Comparison of ENCODE assay signal across 28 cellular contexts in genomic region chr1:69203166-69203565, GRCh38.
"Had no signal": no experiment of that assay in that cellular context is flagged by ENCODE, and none has a peak within 500 bp of the region (broad histone marks: within the 10 kb centered on the region; RNA-seq: fewer than 3 reads in every experiment).

No MANE protein-coding gene starts in this region.

- DNase-seq: activated effector memory CD4-positive, alpha-beta T cell treated with anti-CD3 and anti-CD28 coated beads, Interleukin-2, amount 50 U/mL, for 16 hours; activated effector memory CD4-positive, alpha-beta T cell treated with Interleukin-2 at 50 U/mL for 16 hours; activated gamma-delta T cell; activated gamma-delta T cell treated with Interleukin-2 at 50 U/mL for 16 hours; activated naive CD4-positive, alpha-beta T cell; activated naive CD4-positive, alpha-beta T cell treated with anti-CD3 and anti-CD28 coated beads for 36 hours; activated naive CD4-positive, alpha-beta T cell treated with anti-CD3 and anti-CD28 coated beads, Interleukin-2, amount 10 ng/mL, durations not matched to agents 7 days and 5 days; activated naive CD4-positive, alpha-beta T cell treated with anti-CD3 and anti-CD28 coated beads, Interleukin-2, amount 50 U/mL, for 16 hours; activated naive CD4-positive, alpha-beta T cell treated with Interleukin-2 at 50 U/mL for 16 hours; activated naive CD8-positive, alpha-beta T cell treated with anti-CD3 and anti-CD28 coated beads for 36 hours; activated naive CD8-positive, alpha-beta T cell treated with anti-CD3 and anti-CD28 coated beads, Interleukin-2, amount 10 ng/mL, durations not matched to agents 7 days and 5 days; activated naive CD8-positive, alpha-beta T cell treated with anti-CD3 and anti-CD28 coated beads, Interleukin-2, amount 50 U/mL, for 24 hours; activated T-cell treated with anti-CD3 and anti-CD28 coated beads, Interleukin-2, amount 50 U/mL, for 24 hours; activated T-cell treated with anti-CD3 and anti-CD28 coated beads, Interleukin-2, amount 50 U/mL, for 4 hours; activated T-cell treated with anti-CD3 and anti-CD28 coated beads, Interleukin-2, amount 50 U/mL, for 48 hours; activated T-cell treated with anti-CD3 and anti-CD28 coated beads, Interleukin-2, amount 50 U/mL, for 72 hours; adrenal gland; amniotic stem cell; amygdala; anterior cingulate cortex; aorta; body of pancreas; brain microvascular endothelial cell; caudate nucleus; central memory CD4-positive, alpha-beta T cell; cerebellar nuclear complex had no signal

- ATAC-seq: activated naive CD4-positive, alpha-beta T cell treated with anti-CD3 and anti-CD28 coated beads, Interleukin-2, amount 50 U/mL, for 72 hours; activated naive CD8-positive, alpha-beta T cell treated with anti-CD3 and anti-CD28 coated beads, Interleukin-2, amount 50 U/mL, for 24 hours; activated T-cell treated with anti-CD3 and anti-CD28 coated beads, Interleukin-2, amount 50 U/mL, for 4 hours; activated T-cell treated with anti-CD3 and anti-CD28 coated beads, Interleukin-2, amount 50 U/mL, for 72 hours; activated T-helper 17 cell treated with anti-CD3 and anti-CD28 coated beads, Interleukin-2, amount 50 U/mL, for 72 hours; body of pancreas had no signal
